Comparison of ENCODE assay signal across 8 cellular contexts in genomic region chr12:88299567-88300101, GRCh38.
DNase-seq lines count a peak whose midpoint lies in the region; ATAC-seq and TF ChIP-seq lines count a peak whose summit lies in the region.

No MANE protein-coding gene starts in this region.

- peak overlapping the region; percentile 89 for H3K27ac ChIP-seq in fibroblast of lung (ENCODE audit: insufficient read depth, low read length)
- peak overlapping the region in 1 of 4 donors; percentile 31 for H3K27ac ChIP-seq in upper lobe of left lung

- 43 to 55% methylated on average over 4 of the region's 4 CpGs for WGBS in upper lobe of left lung, 2 donors

- H3K4me3 ChIP-seq in fibroblast of lung (replicated peaks in 1 of 4; ENCODE audit: control extremely low read depth in 1 of 4, insufficient read depth in 1 of 4, low read depth in 3 of 4, low read length in 4 of 4): no peak overlapping the region
- H3K4me3 ChIP-seq in upper lobe of left lung: no peak overlapping the region

- peak; percentile 40 for DNase-seq in stimulated activated naive CD4-positive, alpha-beta T cell treated with Interleukin-2 at 50 U/mL for 16 hours (lab: John Stamatoyannopoulos, UW)
- no peak for DNase-seq in stimulated activated naive CD4-positive, alpha-beta T cell (lab: John Stamatoyannopoulos, UW)
- DNase-seq in RKO (ENCODE audit: low spot score) (peak; percentile 75), fibroblast of lung (ENCODE audit: low read depth in 2 of 2) (peak; percentile 96 to 99), T-helper 9 cell (no peak), upper lobe of left lung (no peak)
- no peak for DNase-seq in effector CD8-positive, alpha-beta T cell (lab: John Stamatoyannopoulos, UW)

- ATAC-seq in HG02943 (IDR thresholded peaks at IDR 0.05; ENCODE audit: low read depth, unreplicated experiment) (peak; percentile 86), upper lobe of left lung (ENCODE audit: low FRiP score in 2 of 2) (no peak)

- no peaks in the 10 kb centered on the region for H3K79me2 ChIP-seq in fibroblast of lung (ENCODE audit: control insufficient read depth, insufficient read depth, low read length)

- H2AFZ ChIP-seq in fibroblast of lung (ENCODE audit: low read length): no peak overlapping the region

- TF ChIP-seq EP300 in upper lobe of left lung (IDR thresholded peaks at IDR 0.05): no peak

- H3K9ac ChIP-seq in fibroblast of lung (ENCODE audit: insufficient read depth, low read length): no peak overlapping the region

- no peaks in the 10 kb centered on the region for H3K27me3 ChIP-seq in fibroblast of lung (ENCODE audit: control insufficient read depth, insufficient read depth, low read length)
- no peaks in the 10 kb centered on the region for H3K27me3 ChIP-seq in upper lobe of left lung

- H3K4me2 ChIP-seq in fibroblast of lung (ENCODE audit: extremely low read depth, insufficient read depth, low read length): no peak overlapping the region

- TF ChIP-seq POLR2A in upper lobe of left lung (IDR thresholded peaks at IDR 0.05): no peak

- no peaks in the 10 kb centered on the region for H3K9me3 ChIP-seq in fibroblast of lung (ENCODE audit: control insufficient read depth, insufficient read depth, low read depth, low read length)
- no peaks in the 10 kb centered on the region for H3K9me3 ChIP-seq in upper lobe of left lung

- H4K20me1 ChIP-seq in fibroblast of lung (ENCODE audit: control insufficient read depth, extremely low read depth, insufficient read depth, low read length): no peaks in the 10 kb centered on the region

- peaks cover 17% of the 10 kb centered on the region for H3K4me1 ChIP-seq in fibroblast of lung (ENCODE audit: control insufficient read depth, extremely low read depth, insufficient read depth, low read length)
- peaks cover 0 to 6% (median 1%) of the 10 kb centered on the region in 4 donors for H3K4me1 ChIP-seq in upper lobe of left lung

- TF ChIP-seq CTCF in fibroblast of lung (conservative IDR thresholded peaks at IDR 0.05 in 1 of 2, IDR thresholded peaks at IDR 0.05 in 1 of 2; ENCODE audit: low read depth in 1 of 2, low read length in 2 of 2): no peak
- no peak for TF ChIP-seq CTCF in upper lobe of left lung (IDR thresholded peaks at IDR 0.05)

- H3K36me3 ChIP-seq in fibroblast of lung (ENCODE audit: control insufficient read depth, insufficient read depth, low read length) (no peaks in the 10 kb centered on the region), upper lobe of left lung (no peaks in the 10 kb centered on the region)

Comparison
In these comparisons a context has a peak if more than half of its experiments do, and no peak if none do; other contexts are left out.
1. DNase-seq: peak in stimulated activated naive CD4-positive, alpha-beta T cell treated with Interleukin-2 at 50 U/mL for 16 hours (single experiment), RKO (single experiment) and fibroblast of lung (2 of 2); none in stimulated activated naive CD4-positive, alpha-beta T cell (0 of 6), effector CD8-positive, alpha-beta T cell (single experiment), T-helper 9 cell (single experiment) and upper lobe of left lung (0 of 2).